ENCODE assay signal across 25 cellular contexts in genomic region chr16:20950294-20950693, GRCh38. TPM values are rescaled to one million over a fixed set of nuclear protein-coding genes. Genes with fewer than 3 reads are reported as not detected.
DNase-seq lines count a peak whose midpoint lies in the region; ATAC-seq, FAIRE-seq and TF ChIP-seq lines count a peak whose summit lies in the region.
"Had no signal": no experiment of that assay in that cellular context is flagged by ENCODE, and none has a peak within 500 bp of the region (broad histone marks: within the 10 kb centered on the region; RNA-seq: fewer than 3 reads in every experiment).

No MANE protein-coding gene starts in this region.

- no peak overlapping the region for H2AK5ac ChIP-seq in H9 (ENCODE audit: insufficient read length, low read length)

- POLR2A ChIA-PET in K562 (lab: Yijun Ruan, JAX) = interaction anchor here (0.6 kb wide), 1 partner anchor 138 kb away, joined by 3 read pairs; no protein-coding TSS in a partner anchor

- H3K79me2 ChIP-seq in K562 (ENCODE audit: control insufficient read depth, insufficient read depth, low read length) (no peaks in the 10 kb centered on the region), H9 (ENCODE audit: insufficient read depth, low read length) (no peaks in the 10 kb centered on the region)

- no peak for TF ChIP-seq RAD21 in K562 (CRISPR knock-in tag; conservative IDR thresholded peaks at IDR 0.05 in 1 of 2, IDR thresholded peaks at IDR 0.05 in 1 of 2)

- H3K9me3 ChIP-seq in K562 (replicated peaks; ENCODE audit: control insufficient read depth, insufficient read depth, low read depth, low read length) (no peaks in the 10 kb centered on the region), H9 (ENCODE audit: control insufficient read depth, low read depth, low read length) (no peaks in the 10 kb centered on the region)
- H3K9me3 ChIP-seq: BE2C, BLaER1 had no signal

- no peak for TF ChIP-seq EP300 in K562 (IDR thresholded peaks at IDR 0.05; ENCODE audit: low read length)

- no peak overlapping the region for H4K91ac ChIP-seq in H9 (ENCODE audit: insufficient read length, low read depth, low read length)

- H3K27ac Mint-ChIP-seq in H9 = no peak overlapping the region
- H3K27ac Mint-ChIP-seq in activated T-helper 1 cell treated with anti-CD3 and anti-CD28 coated beads, Interleukin-12 subunit alpha, Interleukin-12 subunit beta, Interleukin-2, Interleukin-4 antibody, amounts not matched to agents 30 ng/mL and 10 ng/mL and 1 ng/mL, durations not matched to agents 14 hours and 24 hours and 36 hours = no peak overlapping the region
- H3K27ac Mint-ChIP-seq: CD14-positive monocyte; CD8-positive, alpha-beta memory T cell had no signal

- ATAC-seq in K562 = no peak
- ATAC-seq: GM12878 had no signal

- H3K9me1 ChIP-seq in K562 (ENCODE audit: control insufficient read depth, insufficient read depth, low read length) = no peaks in the 10 kb centered on the region

- H3K27ac ChIP-seq in K562 (ENCODE audit: extremely low read depth, low read depth, low read length) (no peak overlapping the region), H9 (ENCODE audit: insufficient read length, low read depth, low read length) (no peak overlapping the region)
- H3K27ac ChIP-seq: BLaER1 had no signal

- no peaks in the 10 kb centered on the region for H3K79me1 ChIP-seq in H9 (ENCODE audit: insufficient read depth, low read depth, low read length, poor library complexity, severe bottlenecking)

- H4K20me1 ChIP-seq in K562 (replicated peaks; ENCODE audit: control insufficient read depth, insufficient read depth, low read length) = no peaks in the 10 kb centered on the region
- H4K20me1 ChIP-seq in H9 (ENCODE audit: control insufficient read depth, insufficient read depth, insufficient read length) = no peaks in the 10 kb centered on the region
- H4K20me1 ChIP-seq: BLaER1 had no signal

- H3K4me3 Mint-ChIP-seq in H9 = no peak overlapping the region
- H3K4me3 Mint-ChIP-seq in activated T-helper 1 cell treated with anti-CD3 and anti-CD28 coated beads, Interleukin-12 subunit alpha, Interleukin-12 subunit beta, Interleukin-2, Interleukin-4 antibody, amounts not matched to agents 30 ng/mL and 10 ng/mL and 1 ng/mL, durations not matched to agents 14 hours and 24 hours and 36 hours = no peak overlapping the region
- H3K4me3 Mint-ChIP-seq: CD14-positive monocyte; CD4-positive, alpha-beta memory T cell; CD4-positive, CD25-positive, alpha-beta regulatory T cell; CD8-positive, alpha-beta memory T cell had no signal

- intact Hi-C loops in K562 (cut with micrococcal nuclease) (no loop called here), posterior vena cava (cut with DNase I) (no loop called here)
- intact Hi-C loops in activated T-helper 1 cell treated with anti-CD3 and anti-CD28 coated beads, Interleukin-12 subunit alpha, Interleukin-12 subunit beta, Interleukin-2, Interleukin-4 antibody, amounts not matched to agents 30 ng/mL and 10 ng/mL and 1 ng/mL, durations not matched to agents 14 hours and 24 hours and 36 hours (cut with micrococcal nuclease) = no loop called here

- no peak overlapping the region for H3K14ac ChIP-seq in H9 (ENCODE audit: insufficient read depth, low read length)

- no peaks in the 10 kb centered on the region for H3K23me2 ChIP-seq in H9 (ENCODE audit: insufficient read length, low read depth, low read length, poor library complexity, severe bottlenecking)

- no peak overlapping the region for H3K4me3 ChIP-seq in K562
- H3K4me3 ChIP-seq: BLaER1, GM12878 had no signal

- no peak overlapping the region for H3T11ph ChIP-seq in H9 (ENCODE audit: low read length)

- no peak overlapping the region for H3K18ac ChIP-seq in H9 (ENCODE audit: insufficient read length, low read depth, low read length)

- no peaks in the 10 kb centered on the region for H3K9me3 Mint-ChIP-seq in H9
- no peaks in the 10 kb centered on the region for H3K9me3 Mint-ChIP-seq in activated T-helper 1 cell treated with anti-CD3 and anti-CD28 coated beads, Interleukin-12 subunit alpha, Interleukin-12 subunit beta, Interleukin-2, Interleukin-4 antibody, amounts not matched to agents 30 ng/mL and 10 ng/mL and 1 ng/mL, durations not matched to agents 14 hours and 24 hours and 36 hours
- H3K9me3 Mint-ChIP-seq: CD4-positive, alpha-beta memory T cell; CD8-positive, alpha-beta memory T cell had no signal

- peaks cover 17 to 24% of the 10 kb centered on the region in 2 experiments for H3K4me1 Mint-ChIP-seq in H9
- peaks cover 9% of the 10 kb centered on the region for H3K4me1 Mint-ChIP-seq in activated T-helper 1 cell treated with anti-CD3 and anti-CD28 coated beads, Interleukin-12 subunit alpha, Interleukin-12 subunit beta, Interleukin-2, Interleukin-4 antibody, amounts not matched to agents 30 ng/mL and 10 ng/mL and 1 ng/mL, durations not matched to agents 14 hours and 24 hours and 36 hours (ENCODE audit: low read depth)
- H3K4me1 Mint-ChIP-seq: CD14-positive monocyte; CD4-positive, alpha-beta memory T cell; CD8-positive, alpha-beta memory T cell had no signal

- H3K27me3 ChIP-seq in K562 (ENCODE audit: control insufficient read depth in 2 of 2, insufficient read depth in 2 of 2, low read length in 2 of 2) = peaks cover 0 to 8% of the 10 kb centered on the region in 2 experiments; a peak in 1 of 5 replicates
- H3K27me3 ChIP-seq in H9 (ENCODE audit: insufficient read depth, low read length) = no peaks in the 10 kb centered on the region
- H3K27me3 ChIP-seq: BE2C, BLaER1 had no signal

- no peak for FAIRE-seq in K562 (lab: Jason Lieb, UNC)
- FAIRE-seq: A204.1, GM12878, GM12892, GM18507 had no signal

- in situ Hi-C loops in K562 (cut with MboI) = loop anchor here (5.0 kb wide), 1 partner anchor 93 kb away; no protein-coding TSS in a partner anchor

- no peak overlapping the region for H2BK5ac ChIP-seq in H9 (ENCODE audit: insufficient read length, low read length)

- BruUV-seq in K562 (replicated peaks; lab: Mats Ljungman, UMichigan) = no TSS peak

- H3K23ac ChIP-seq in H9 (ENCODE audit: insufficient read length, low read depth, low read length) = no peak overlapping the region

- WGBS in K562 (ENCODE audit: insufficient coverage, low coverage, missing lambda C conversion rate) = 52% methylated on average over 4 of the region's 4 CpGs
- no CpG with 5 or more reads among the region's 4 CpGs for WGBS in H9 (ENCODE audit: extremely low coverage, insufficient read length, low lambda C conversion rate)

- no peak for DNase-seq in K562 (ENCODE audit: extremely low read depth in 1 of 4, low spot score in 3 of 4)
- DNase-seq in posterior vena cava (ENCODE audit: low spot score) = peak; percentile 5
- DNase-seq in H9 = no peak
- DNase-seq in activated T-helper 1 cell treated with anti-CD3 and anti-CD28 coated beads, Interleukin-12 subunit alpha, Interleukin-12 subunit beta, Interleukin-2, Interleukin-4 antibody, amounts not matched to agents 30 ng/mL and 10 ng/mL and 1 ng/mL, durations not matched to agents 14 hours and 24 hours and 36 hours (ENCODE audit: low spot score) = no peak
- DNase-seq: 8988T; ACHN; BE2C; C1 segment of cervical spinal cord; CD4-positive, alpha-beta memory T cell; CD4-positive, CD25-positive, alpha-beta regulatory T cell; CD8-positive, alpha-beta memory T cell; COR-L47; DMS 273 treated with DMSO at 0.1 percent for 48 hours; DMS153; DMS53; DMS79; DND-41; EL; GDM1 had no signal

- H4K8ac ChIP-seq in H9 (replicated peaks; ENCODE audit: insufficient read length, low read depth, low read length) = no peak overlapping the region

- H3K4me2 ChIP-seq in K562 (ENCODE audit: insufficient read depth, low read length) (no peak overlapping the region), H9 (ENCODE audit: insufficient read depth, insufficient read length, low read length) (no peak overlapping the region)
- H3K4me2 ChIP-seq: BLaER1 had no signal

- no peak overlapping the region for H3K9ac ChIP-seq in K562 (ENCODE audit: insufficient read depth in 1 of 2, low read depth in 2 of 2, low read length in 2 of 2)
- H3K9ac ChIP-seq in H9 (ENCODE audit: extremely low read depth, insufficient read length, low read length) = no peak overlapping the region
- H3K9ac ChIP-seq: BLaER1 had no signal

- CTCF ChIA-PET in K562 (lab: Yijun Ruan, JAX; ENCODE audit: low intra/inter-chr PET ratio) = no interaction called here

- H3K36me3 Mint-ChIP-seq in H9 (ENCODE audit: insufficient read depth in 1 of 3, low read depth in 3 of 3) = no peaks in the 10 kb centered on the region
- no peaks in the 10 kb centered on the region for H3K36me3 Mint-ChIP-seq in activated T-helper 1 cell treated with anti-CD3 and anti-CD28 coated beads, Interleukin-12 subunit alpha, Interleukin-12 subunit beta, Interleukin-2, Interleukin-4 antibody, amounts not matched to agents 30 ng/mL and 10 ng/mL and 1 ng/mL, durations not matched to agents 14 hours and 24 hours and 36 hours (ENCODE audit: low read depth)
- H3K36me3 Mint-ChIP-seq: CD14-positive monocyte; CD4-positive, alpha-beta memory T cell; CD4-positive, CD25-positive, alpha-beta regulatory T cell; CD8-positive, alpha-beta memory T cell had no signal

- H4K5ac ChIP-seq in H9 (ENCODE audit: insufficient read length, low read depth, low read length) = no peak overlapping the region

- TF ChIP-seq CTCF in K562 (IDR thresholded peaks at IDR 0.05 in 2 of 3, conservative IDR thresholded peaks at IDR 0.05 in 1 of 3; ENCODE audit: insufficient read depth in 2 of 3, low read depth in 1 of 3, low read length in 3 of 3) = no peak
- no peak for TF ChIP-seq CTCF in H9 (conservative IDR thresholded peaks at IDR 0.05)

- no peak for TF ChIP-seq POLR2A in K562 (conservative IDR thresholded peaks at IDR 0.05)

- no peak overlapping the region for H2BK20ac ChIP-seq in H9 (ENCODE audit: low read depth, low read length, poor library complexity, severe bottlenecking)

- H2BK120ac ChIP-seq in H9 (ENCODE audit: low read depth, low read length, poor library complexity, severe bottlenecking) = no peak overlapping the region

- no peak overlapping the region for H3K4ac ChIP-seq in H9 (ENCODE audit: low read depth, low read length)

- H3K36me3 ChIP-seq in K562 (ENCODE audit: control insufficient read depth, insufficient read depth, low read length) = no peaks in the 10 kb centered on the region
- H3K36me3 ChIP-seq: BE2C, BLaER1 had no signal

- no peaks in the 10 kb centered on the region; the same call in 1 of the 2 replicates for H3K27me3 Mint-ChIP-seq in H9 (ENCODE audit: low read depth)
- peaks cover 11% of the 10 kb centered on the region for H3K27me3 Mint-ChIP-seq in activated T-helper 1 cell treated with anti-CD3 and anti-CD28 coated beads, Interleukin-12 subunit alpha, Interleukin-12 subunit beta, Interleukin-2, Interleukin-4 antibody, amounts not matched to agents 30 ng/mL and 10 ng/mL and 1 ng/mL, durations not matched to agents 14 hours and 24 hours and 36 hours (ENCODE audit: insufficient read depth)

- H3K4me1 ChIP-seq in K562 (replicated peaks in 1 of 2; ENCODE audit: control insufficient read depth in 2 of 2, insufficient read depth in 2 of 2, low read length in 2 of 2) = peaks cover 11 to 20% of the 10 kb centered on the region in 2 experiments; a peak in 4 of 5 replicates
- no peaks in the 10 kb centered on the region; the same call in 1 of the 2 replicates for H3K4me1 ChIP-seq in H9 (ENCODE audit: insufficient read depth, low read length)
- H3K4me1 ChIP-seq: BE2C, BLaER1 had no signal

- H2BK12ac ChIP-seq in H9 (ENCODE audit: insufficient read length, low read depth, low read length) = no peak overlapping the region

- no peak overlapping the region for H2AFZ ChIP-seq in K562 (ENCODE audit: low read depth, low read length)
- H2AFZ ChIP-seq in H9 (ENCODE audit: low read length) = no peak overlapping the region

- H2BK15ac ChIP-seq in H9 (ENCODE audit: low read depth, low read length) = no peak overlapping the region

- H3K56ac ChIP-seq in H9 (ENCODE audit: insufficient read length, low read depth, low read length) = no peak overlapping the region

RNA-seq across cellular contexts. Expression of gene LYRM1, which starts 49.7 kb away (rescaled TPM):
- total RNA-seq in K562 (2011; cell fraction: chromatin; rRNA removed; ENCODE audit: low replicate concordance) = 5.6 and 11.9 TPM in 2 replicates
- total RNA-seq in K562 (2011; cell fraction: nucleolus; rRNA removed) = 3.3 and 3.7 TPM in 2 replicates
- total RNA-seq in K562 (2011; cell fraction: nucleoplasm; rRNA removed) = 8.4 and 14.1 TPM in 2 replicates
- total RNA-seq in K562 (2014; rRNA removed) = 22.0 and 32.7 TPM in 2 replicates
- total RNA-seq in K562 (2014; rRNA removed; fragmentation: Illumina TruSeq; extraction: Trizol) = 26.2 and 28.2 TPM in 2 replicates
- total RNA-seq in K562 (2015; rRNA removed; fragmentation: Illumina TruSeq; extraction: Trizol) = 26.0 and 26.5 TPM in 2 replicates
- total RNA-seq in K562 (2021) = 17.5 and 18.9 TPM in 2 replicates
- polyA plus RNA-seq in K562 (2011; rRNA removed) = 26.9 and 32.7 TPM in 2 replicates
- polyA plus RNA-seq in K562 (2011; cell fraction: cytosol; rRNA removed) = 9.0 and 16.7 TPM in 2 replicates
- polyA plus RNA-seq in K562 (2011; cell fraction: nucleus; rRNA removed) = 7.8 and 12.3 TPM in 2 replicates
- polyA plus RNA-seq in K562 (2012) = 24.3 and 54.4 TPM in 2 replicates
- polyA plus RNA-seq in K562 (2014; fragmentation: Illumina TruSeq; extraction: Trizol) = 36.9 and 40.2 TPM in 2 replicates
- 10 to 100 TPM; 40.0 to 44.1 TPM for polyA plus RNA-seq in K562 (2014; fragmentation: Nextera tagmentation; extraction: Ambion mirVana)
- polyA plus RNA-seq in K562 (2014; rRNA removed) = 26.3 and 27.3 TPM in 2 replicates
- polyA minus RNA-seq in K562 (2011; rRNA and poly(A)+ RNA removed) = 18.1 and 18.9 TPM in 2 replicates
- polyA minus RNA-seq in K562 (2011; cell fraction: cytosol; rRNA and poly(A)+ RNA removed) = 5.5 and 9.6 TPM in 2 replicates
- polyA minus RNA-seq in K562 (2011; cell fraction: nucleus; rRNA and poly(A)+ RNA removed) = 2.6 and 5.8 TPM in 2 replicates
- 10 to 100 TPM; 32.7 to 38.8 TPM for total RNA-seq in posterior vena cava
- total RNA-seq in H9 (2021) = 9.6 and 10.6 TPM in 2 replicates
- 21.2 and 23.7 TPM in 2 replicates for total RNA-seq in activated T-helper 1 cell treated with anti-CD3 and anti-CD28 coated beads, Interleukin-12 subunit alpha, Interleukin-12 subunit beta, Interleukin-2, Interleukin-4 antibody, amounts not matched to agents 30 ng/mL and 10 ng/mL and 1 ng/mL, durations not matched to agents 14 hours and 24 hours and 36 hours

RNA-seq across cellular contexts. Expression of gene DCUN1D3, which starts 50.1 kb away (rescaled TPM):
- 8.4 and 10.3 TPM in 2 replicates for total RNA-seq in K562 (2011; cell fraction: chromatin; rRNA removed; ENCODE audit: low replicate concordance)
- total RNA-seq in K562 (2011; cell fraction: nucleolus; rRNA removed) = 4.1 and 4.8 TPM in 2 replicates
- total RNA-seq in K562 (2011; cell fraction: nucleoplasm; rRNA removed) = 9.6 and 13.8 TPM in 2 replicates
- total RNA-seq in K562 (2014; rRNA removed) = 2.2 TPM in 2 replicates
- 2.2 and 3.2 TPM in 2 replicates for total RNA-seq in K562 (2014; rRNA removed; fragmentation: Illumina TruSeq; extraction: Trizol)
- total RNA-seq in K562 (2015; rRNA removed; fragmentation: Illumina TruSeq; extraction: Trizol) = 2.9 and 3.5 TPM in 2 replicates
- total RNA-seq in K562 (2021) = 3.8 and 4.7 TPM in 2 replicates
- polyA plus RNA-seq in K562 (2011; rRNA removed) = 2.6 and 3.1 TPM in 2 replicates
- 1.3 and 1.8 TPM in 2 replicates for polyA plus RNA-seq in K562 (2011; cell fraction: cytosol; rRNA removed)
- polyA plus RNA-seq in K562 (2011; cell fraction: nucleus; rRNA removed) = 5.6 and 5.7 TPM in 2 replicates
- 1.8 and 2.8 TPM in 2 replicates for polyA plus RNA-seq in K562 (2012)
- polyA plus RNA-seq in K562 (2014; fragmentation: Illumina TruSeq; extraction: Trizol) = 1.4 and 1.6 TPM in 2 replicates
- 1 to 10 TPM; 1.0 to 1.9 TPM for polyA plus RNA-seq in K562 (2014; fragmentation: Nextera tagmentation; extraction: Ambion mirVana)
- 1.8 and 2.4 TPM in 2 replicates for polyA plus RNA-seq in K562 (2014; rRNA removed)
- 5.3 and 6.9 TPM in 2 replicates for polyA minus RNA-seq in K562 (2011; rRNA and poly(A)+ RNA removed)
- 2.7 and 3.2 TPM in 2 replicates for polyA minus RNA-seq in K562 (2011; cell fraction: cytosol; rRNA and poly(A)+ RNA removed)
- 3.9 and 6.3 TPM in 2 replicates for polyA minus RNA-seq in K562 (2011; cell fraction: nucleus; rRNA and poly(A)+ RNA removed)
- total RNA-seq in posterior vena cava = 10 to 100 TPM; 27.7 to 30.6 TPM
- total RNA-seq in H9 (2021) = 16.1 and 17.7 TPM in 2 replicates
- total RNA-seq in activated T-helper 1 cell treated with anti-CD3 and anti-CD28 coated beads, Interleukin-12 subunit alpha, Interleukin-12 subunit beta, Interleukin-2, Interleukin-4 antibody, amounts not matched to agents 30 ng/mL and 10 ng/mL and 1 ng/mL, durations not matched to agents 14 hours and 24 hours and 36 hours = 14.5 and 16.7 TPM in 2 replicates
